Comparison of ENCODE assay signal across 8 cellular contexts in the genomic region with DNA sequence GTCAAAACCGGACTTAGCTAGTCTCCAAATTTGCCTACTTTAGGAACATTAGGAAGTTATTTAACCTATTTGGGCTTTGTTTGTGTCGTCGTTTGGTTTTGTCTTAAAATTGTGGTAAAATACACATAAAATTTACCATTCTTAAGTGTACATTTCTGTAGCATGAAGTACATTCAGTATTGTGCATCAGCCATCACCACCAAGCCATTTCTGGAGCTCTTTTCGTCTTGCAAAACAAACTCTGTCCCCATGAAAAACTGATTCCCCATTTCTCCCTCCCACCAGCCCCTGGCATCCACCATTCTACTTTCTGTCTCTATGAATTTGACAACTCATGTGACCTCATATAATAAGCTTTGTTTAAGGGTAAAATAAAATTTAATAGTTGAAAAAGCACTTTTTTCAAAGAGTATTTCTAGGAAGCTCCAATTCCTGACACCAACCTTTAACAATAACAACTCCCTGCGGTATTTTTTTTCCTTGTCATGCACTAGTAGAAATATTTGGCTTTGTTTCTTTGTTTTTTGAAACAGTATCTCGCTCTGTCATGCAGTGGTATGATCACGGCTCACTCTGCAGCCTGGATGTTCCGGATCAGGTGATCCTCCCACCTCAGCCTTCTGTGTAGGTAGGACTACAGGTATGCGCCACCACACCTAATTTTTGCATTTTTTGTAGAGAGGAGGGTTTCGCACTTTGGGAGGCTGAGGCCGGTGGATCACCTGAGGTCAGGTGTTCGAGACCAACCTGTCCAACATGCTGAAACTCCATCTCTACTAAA. TPM values are rescaled to one million over a fixed set of nuclear protein-coding genes. Genes with fewer than 3 reads are reported as not detected.
A peak's percentile ranks its signal among the peaks of the same experiment; 100 is the strongest.
DNase-seq lines count a peak whose midpoint lies in the region; ATAC-seq and TF ChIP-seq lines count a peak whose summit lies in the region.

No MANE protein-coding gene starts in this region.

- H3K9me3 Mint-ChIP-seq in CD4-positive, alpha-beta memory T cell: peaks cover 0 to 17% (median 3%) of the 10 kb centered on the region in 8 donors

- H3F3A ChIP-seq in PC-3 (ENCODE audit: low read length, unreplicated experiment): peaks cover 18% of the 10 kb centered on the region

- BruUV-seq in PC-3 (replicated peaks; lab: Mats Ljungman, UMichigan): TSS peak; percentile 26

- H3K27ac Mint-ChIP-seq in CD4-positive, alpha-beta memory T cell: peak overlapping the region; percentile 95 to 100 (median 97)

- H3K36me3 Mint-ChIP-seq in CD4-positive, alpha-beta memory T cell: peaks cover 17 to 36% of the 10 kb centered on the region in 2 donors

- H3K4me1 Mint-ChIP-seq in CD4-positive, alpha-beta memory T cell: peaks cover 66 to 95% (median 79%) of the 10 kb centered on the region in 4 donors

- H3K79me2 ChIP-seq in PC-3 (ENCODE audit: low read length): peaks cover 28% of the 10 kb centered on the region
- H3K79me2 ChIP-seq in osteoblast (ENCODE audit: insufficient read depth, low read length): peaks cover 25% of the 10 kb centered on the region

- no peak for ATAC-seq in PC-3

- no peaks in the 10 kb centered on the region for H3K27me3 ChIP-seq in CD4-positive, alpha-beta memory T cell (ENCODE audit: insufficient read depth, low read length)
- H3K27me3 ChIP-seq in PC-3 (ENCODE audit: low read length) (no peaks in the 10 kb centered on the region), osteoblast (ENCODE audit: insufficient read depth, low read length) (peaks cover 12% of the 10 kb centered on the region)

- in situ Hi-C loops in GM13977 (cut with MboI; ENCODE audit: low pct_unique_long_range_greater_than_20kb, low sequenced_read_pairs, unreplicated experiment): no loop called here

- peaks cover 81% of the 10 kb centered on the region for H3K4me1 ChIP-seq in CD4-positive, alpha-beta memory T cell (ENCODE audit: insufficient read depth, low read length)
- peaks cover 53% of the 10 kb centered on the region for H3K4me1 ChIP-seq in PC-3 (ENCODE audit: insufficient read depth, low read length)
- peaks cover 50% of the 10 kb centered on the region for H3K4me1 ChIP-seq in osteoblast (ENCODE audit: insufficient read depth, low read length)

- peaks cover 2 to 9% of the 10 kb centered on the region in 2 donors for H3K27me3 Mint-ChIP-seq in CD4-positive, alpha-beta memory T cell

- H3K9me3 ChIP-seq in CD4-positive, alpha-beta memory T cell (ENCODE audit: control insufficient read depth in 1 of 2, low read length in 2 of 2): no peaks in the 10 kb centered on the region
- H3K9me3 ChIP-seq in PC-3 (ENCODE audit: low read length) (no peaks in the 10 kb centered on the region), osteoblast (ENCODE audit: low read depth, low read length) (no peaks in the 10 kb centered on the region)

- peaks cover 7% of the 10 kb centered on the region for H3K36me3 ChIP-seq in CD4-positive, alpha-beta memory T cell (ENCODE audit: insufficient read depth, low read length)
- H3K36me3 ChIP-seq in PC-3 (ENCODE audit: low read depth, low read length): peaks cover 12% of the 10 kb centered on the region
- H3K36me3 ChIP-seq in osteoblast (ENCODE audit: insufficient read depth, low read length): peaks cover 8% of the 10 kb centered on the region

- H2AFZ ChIP-seq in PC-3 (ENCODE audit: low read length) (peak overlapping the region; percentile 70; the same call in 1 of the 2 replicates), osteoblast (ENCODE audit: low read length) (peak overlapping the region; percentile 76)

- H4K20me1 ChIP-seq in PC-3 (ENCODE audit: low read length): peaks cover 14% of the 10 kb centered on the region
- H4K20me1 ChIP-seq in osteoblast (ENCODE audit: insufficient read depth, low read length): peaks cover 12% of the 10 kb centered on the region

- TF ChIP-seq CTCF in PC-3 (conservative IDR thresholded peaks at IDR 0.05; ENCODE audit: low read depth, low read length): no peak
- TF ChIP-seq CTCF in epithelial cell of esophagus (IDR thresholded peaks at IDR 0.05; ENCODE audit: insufficient read depth, low read depth, low read length, missing control alignments): no peak
- no peak for TF ChIP-seq CTCF in osteoblast (IDR thresholded peaks at IDR 0.05; ENCODE audit: extremely low read depth, low read depth, low read length)
- no peak for TF ChIP-seq CTCF in GM13977 (IDR thresholded peaks at IDR 0.05; ENCODE audit: extremely low read depth, insufficient read depth, missing control alignments)

- POLR2A ChIA-PET in CD4-positive, alpha-beta memory T cell (lab: Charles Lee; ENCODE audit: partially characterized antibody): interaction anchor here (0.6 to 12.7 kb wide), 9 partner anchors 8 to 1686 kb away, joined by 3 to 836 read pairs (median 18); a partner anchor contains a TSS
- POLR2A ChIA-PET in PC-3 (lab: Charles Lee; ENCODE audit: unreplicated experiment): interaction anchor here (0.5 to 2.2 kb wide), 6 partner anchors 11 to 959 kb away, joined by 3 to 9 read pairs (median 6); no protein-coding TSS in a partner anchor

- peak overlapping the region; percentile 84 for H3K27ac ChIP-seq in CD4-positive, alpha-beta memory T cell (ENCODE audit: low read depth, low read length)
- H3K27ac ChIP-seq in PC-3 (ENCODE audit: low read length): peak overlapping the region; percentile 98
- peak overlapping the region; percentile 100 for H3K27ac ChIP-seq in osteoblast (ENCODE audit: low read depth, low read length)

- H3K4me2 ChIP-seq in PC-3 (ENCODE audit: low read length): peak overlapping the region; percentile 82
- peak overlapping the region; percentile 91 for H3K4me2 ChIP-seq in osteoblast (ENCODE audit: insufficient read depth, low read length)

- CTCF ChIA-PET in CD4-positive, alpha-beta memory T cell (lab: Charles Lee; ENCODE audit: partially characterized antibody): interaction anchor here (0.9 to 30.2 kb wide), 6 partner anchors 8 to 71 kb away, joined by 3 to 898 read pairs (median 24); a partner anchor contains a TSS
- CTCF ChIA-PET in PC-3 (lab: Charles Lee): interaction anchor here (0.5 to 2.6 kb wide), 4 partner anchors 11 to 22 kb away, joined by 3 to 21 read pairs (median 6); no protein-coding TSS in a partner anchor

- peak overlapping the region; percentile 39 to 53 for H3K4me3 ChIP-seq in CD4-positive, alpha-beta memory T cell (ENCODE audit: low read length in 2 of 2)
- H3K4me3 ChIP-seq in PC-3 (ENCODE audit: low read length) (peak overlapping the region; percentile 60), epithelial cell of esophagus (ENCODE audit: low read length) (peak overlapping the region; percentile 49), osteoblast (ENCODE audit: insufficient read depth, low read length) (peak overlapping the region; percentile 99)

- H3K9me2 ChIP-seq in PC-3 (replicated peaks; ENCODE audit: low read length): no peaks in the 10 kb centered on the region

- peak overlapping the region; percentile 82 to 99 (median 87) for H3K4me3 Mint-ChIP-seq in CD4-positive, alpha-beta memory T cell

- DNase-seq in CD4-positive, alpha-beta memory T cell: peak in 1 of 5 donors; percentile 47
- DNase-seq in PC-3 (peak; percentile 53), epithelial cell of esophagus (ENCODE audit: low read depth) (peak; percentile 97), osteoblast (ENCODE audit: insufficient read length, low spot score, missing footprints) (no peak), GM13977 (ENCODE audit: low spot score) (no peak), SIG-M5 (lab: John Stamatoyannopoulos, UW) (no peak), NCI-H345 treated with DMSO at 0.1 percent for 48 hours (lab: John Stamatoyannopoulos, UW; ENCODE audit: unreplicated experiment) (no peak), NCI-H1694 treated with DMSO at 0.1 percent for 48 hours (lab: John Stamatoyannopoulos, UW) (no peak)

- peak overlapping the region; percentile 68 for H3K9ac ChIP-seq in PC-3 (ENCODE audit: low read length)

- intact Hi-C loops in CD4-positive, alpha-beta memory T cell (cut with micrococcal nuclease): loop anchor here (1.0 to 2.0 kb wide), 2 partner anchors 9 to 75 kb away; a partner anchor contains a TSS
- intact Hi-C loops in PC-3 (cut with micrococcal nuclease): loop anchor here (5.0 kb wide), 2 partner anchors 69 to 531 kb away; a partner anchor contains a TSS

RNA-seq across cellular contexts. Expression of a gene that starts 3.6 kb away (rescaled TPM):
- 100 to 1,000 TPM; 858 to 878 TPM for total RNA-seq in CD4-positive, alpha-beta memory T cell
- 1,000 to 10,000 TPM in 1 of 2 donors, 100 to 1,000 TPM in 1; 853 to 1,668 TPM for polyA plus RNA-seq in CD4-positive, alpha-beta memory T cell
- total RNA-seq in PC-3 (2014; rRNA removed): 1,587 TPM in 2 replicates
- total RNA-seq in osteoblast: 1,904 and 1,975 TPM in 2 replicates

RNA-seq across cellular contexts. Expression of a gene that starts 54.4 kb away (rescaled TPM):
- 1 to 10 TPM; 2.2 to 2.6 TPM for total RNA-seq in CD4-positive, alpha-beta memory T cell
- 1 to 10 TPM; 1.5 to 1.6 TPM for polyA plus RNA-seq in CD4-positive, alpha-beta memory T cell
- total RNA-seq in PC-3 (2014; rRNA removed) (79.1 and 80.5 TPM in 2 replicates), osteoblast (9.4 and 10.9 TPM in 2 replicates)

Comparison
In these comparisons a context has a peak if more than half of its experiments do, and no peak if none do; other contexts are left out.
1. DNase-seq: peak in PC-3 (single experiment) and epithelial cell of esophagus (single experiment); none in osteoblast (single experiment), GM13977 (single experiment), SIG-M5 (single experiment), NCI-H345 treated with DMSO at 0.1 percent for 48 hours (single experiment) and NCI-H1694 treated with DMSO at 0.1 percent for 48 hours (single experiment).
2. H3K4me3 ChIP-seq: peak in every context shown above with its lines; median percentile 99 in osteoblast; 60 in PC-3; 49 in epithelial cell of esophagus; 46 in CD4-positive, alpha-beta memory T cell.
3. Peak in every context shown above with its lines, with median percentiles within 50 percentile points of each other: H3K27ac ChIP-seq.